Comparison of ENCODE assay signal across 8 cellular contexts in the genomic region with DNA sequence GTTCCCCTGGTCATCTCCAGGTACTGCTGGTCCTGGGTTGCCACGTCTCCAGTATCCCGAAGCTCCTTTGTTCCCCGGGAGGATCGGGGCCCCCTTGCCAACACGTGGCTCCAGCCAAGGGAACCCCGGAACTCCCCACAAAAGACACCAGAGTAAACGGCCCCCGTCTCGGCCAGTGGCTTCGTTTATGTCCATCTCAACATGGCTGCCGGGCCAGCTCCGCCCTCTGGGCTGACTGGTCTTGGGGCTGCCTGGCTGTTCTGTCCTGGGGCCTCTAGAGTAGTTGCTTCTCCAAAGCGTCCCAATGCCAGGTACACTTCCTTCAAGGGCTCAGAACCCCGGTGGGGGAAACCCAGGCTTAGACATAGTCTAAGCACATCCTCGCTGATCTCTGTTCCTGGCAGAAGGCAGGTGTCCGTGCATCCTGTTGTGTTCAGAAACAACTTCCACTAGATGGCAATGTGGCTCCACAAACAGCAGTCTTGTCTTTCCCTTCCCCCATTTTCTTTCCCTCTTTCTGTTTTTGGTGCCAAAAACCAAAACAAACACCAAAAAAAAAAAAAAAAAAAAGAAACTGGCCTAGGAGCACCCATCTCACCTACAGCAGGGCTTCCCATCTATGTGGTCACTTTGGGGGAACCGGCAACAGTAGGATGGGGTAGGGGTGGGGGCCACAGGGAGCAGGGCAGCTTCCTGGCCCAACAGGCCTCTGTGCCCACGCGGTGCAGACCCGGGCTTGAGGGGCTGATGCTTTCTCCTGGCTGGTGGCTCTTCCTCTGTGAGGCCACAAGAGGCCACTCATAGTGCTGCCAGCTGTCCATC. TPM values are rescaled to one million over a fixed set of nuclear protein-coding genes. Genes with fewer than 3 reads are reported as not detected.
DNase-seq lines count a peak whose midpoint lies in the region; ATAC-seq, FAIRE-seq and TF ChIP-seq lines count a peak whose summit lies in the region.

No MANE protein-coding gene starts in this region.

- no peak for TF ChIP-seq POLR2A in A549 (IDR thresholded peaks at IDR 0.05; ENCODE audit: low read length)

- H3K9me3 ChIP-seq in A549 (no peaks in the 10 kb centered on the region), lung (ENCODE audit: control insufficient read depth in 2 of 2, insufficient read depth in 1 of 2, low read length in 1 of 2) (no peaks in the 10 kb centered on the region)

- POLR2A ChIA-PET in A549 (lab: Yijun Ruan, JAX): interaction anchor here (0.6 kb wide), 1 partner anchor 1133 kb away, joined by 3 read pairs; no protein-coding TSS in a partner anchor

- H3K4me3 ChIP-seq in A549 (no peak overlapping the region), WI38 (ENCODE audit: low read depth, low read length) (peak overlapping the region; percentile 61), lung (peak overlapping the region; percentile 52)

- H3K27ac ChIP-seq in A549 (peak overlapping the region in 1 of 2 experiments; percentile 60; a peak in 1 of 6 replicates), lung (ENCODE audit: low read depth in 1 of 2, low read length in 1 of 2) (peak overlapping the region in 1 of 2 donors; percentile 80)

- H3K4me2 ChIP-seq in A549: no peak overlapping the region

- DNase-seq in A549 (ENCODE audit: low read depth in 1 of 2, low spot score in 1 of 2) (peak; percentile 43 to 73), lung (ENCODE audit: low spot score) (peak; percentile 81), amniotic stem cell (lab: John Stamatoyannopoulos, UW) (no peak)
- peak; percentile 24 to 62 for DNase-seq in stimulated activated CD8-positive, alpha-beta memory T cell treated with anti-CD3 and anti-CD28 coated beads, Interleukin-4, amount 100 ng/mL, for 4 hours (ENCODE audit: low read depth in 2 of 2, low spot score in 1 of 2)

- peak; percentile 88 for FAIRE-seq in A549 (lab: Jason Lieb, UNC)
- peak; percentile 14 for FAIRE-seq in colon (lab: Jason Lieb, UNC)

- peak; percentile 61 for TF ChIP-seq CTCF in A549 (IDR thresholded peaks at IDR 0.05)
- TF ChIP-seq CTCF in WI38 (IDR thresholded peaks at IDR 0.05; ENCODE audit: low read depth, low read length): peak; percentile 41
- peak; percentile 72 for TF ChIP-seq CTCF in lung (IDR thresholded peaks at IDR 0.05; ENCODE audit: control extremely low read depth, extremely low read depth)

- peak; percentile 69 to 71 for TF ChIP-seq RAD21 in A549 (conservative IDR thresholded peaks at IDR 0.05 in 1 of 2, IDR thresholded peaks at IDR 0.05 in 1 of 2)

- H3K36me3 ChIP-seq in lung (ENCODE audit: control insufficient read depth in 2 of 2, insufficient read depth in 2 of 2, low read length in 2 of 2): no peaks in the 10 kb centered on the region

- H3K27me3 ChIP-seq in lung (ENCODE audit: control insufficient read depth, insufficient read depth): no peaks in the 10 kb centered on the region

- H3K4me1 ChIP-seq in A549 (0 out of 3 replicates have a peak, but pooled peaks cover 8% of the 10 kb centered on the region), lung (ENCODE audit: control insufficient read depth in 2 of 2, insufficient read depth in 2 of 2, low read length in 2 of 2) (peaks cover 0 to 10% of the 10 kb centered on the region in 2 donors)

- 50% methylated on average over 11 of the region's 20 CpGs for WGBS in A549 (ENCODE audit: missing lambda C conversion rate)
- 25 to 55% methylated on average over 19 to 20 of the region's 20 CpGs for WGBS in lung, 2 donors

- no peak for TF ChIP-seq EP300 in A549 (IDR thresholded peaks at IDR 0.05)

- CTCF ChIA-PET in A549 (lab: Yijun Ruan, JAX): interaction anchor here (0.6 to 5.5 kb wide), 3 partner anchors 163 to 760 kb away, joined by 3 to 28 read pairs (median 5); no protein-coding TSS in a partner anchor

- peak; percentile 44 to 87; a peak in 4 of 6 replicates for ATAC-seq in A549
- ATAC-seq in GM19023 (IDR thresholded peaks at IDR 0.05; ENCODE audit: unreplicated experiment): peak; percentile 32
- peak; percentile 71 for ATAC-seq in HG03175 (IDR thresholded peaks at IDR 0.05; ENCODE audit: unreplicated experiment)
- peak; percentile 43 for ATAC-seq in lung (ENCODE audit: insufficient read depth, low FRiP score)

TF ChIP-seq in A549, 52 proteins besides CTCF, POLR2A, EP300 and RAD21:
- 0 out of 3 replicates have a peak, but pooled peaks have one; percentile 31 for TF ChIP-seq SMC3 (IDR thresholded peaks at IDR 0.05)
- TF ChIP-seq MAZ (IDR thresholded peaks at IDR 0.05; ENCODE audit: borderline replicate concordance, low read depth, low read length): no peak

RNA-seq across cellular contexts. Expression of a gene that starts 35.3 kb away (rescaled TPM):
- polyA plus RNA-seq in A549 (2011; rRNA removed): 64.8 and 72.8 TPM in 2 replicates
- polyA plus RNA-seq in A549 (2012; cell fraction: cytosol; rRNA removed): 51.2 and 54.2 TPM in 2 replicates
- 14.7 and 18.1 TPM in 2 replicates for polyA plus RNA-seq in A549 (2012; cell fraction: nucleus; rRNA removed)
- polyA plus RNA-seq in A549 (2017; fragmentation: RNase III; extraction: RNeasy Plus Mini Kit Qiagen cat#74134 plus additional on column Dnase treatment): 41.8 to 48.0 TPM (median 47.3 TPM) in 3 replicates
- 28.7 and 31.5 TPM in 2 replicates for polyA minus RNA-seq in A549 (2011; rRNA and poly(A)+ RNA removed)
- total RNA-seq in lung: 10 to 100 TPM; 11.8 to 43.2 TPM
- 10 to 100 TPM; 20.8 to 24.5 TPM for polyA plus RNA-seq in lung
